7 cellular contexts compared by ENCODE assay signal in genomic region chr4:168877779-168878491, GRCh38.
DNase-seq lines count a peak whose midpoint lies in the region; ATAC-seq and TF ChIP-seq lines count a peak whose summit lies in the region.

No MANE protein-coding gene starts in this region.

- peaks cover 15% of the 10 kb centered on the region for H3K27me3 Mint-ChIP-seq in memory B cell

- H3K27ac ChIP-seq in testis, result peak overlapping the region in 1 of 2 donors; percentile 75

- TF ChIP-seq POLR2A in testis (IDR thresholded peaks at IDR 0.05), result no peak

- peak overlapping the region; percentile 78 for H3K4me3 Mint-ChIP-seq in memory B cell

- peak; percentile 68 for DNase-seq in NCI-H1092 treated with DMSO at 0.1 percent for 48 hours (lab: John Stamatoyannopoulos, UW)
- DNase-seq in cerebellum (ENCODE audit: low spot score), result peak; percentile 36
- DNase-seq in memory B cell (ENCODE audit: low spot score in 2 of 2), result peak in 1 of 2 donors; percentile 12
- peak; percentile 41 for DNase-seq in testis
- no peak for DNase-seq in HAP-1 (ENCODE audit: low spot score in 2 of 2)

- intact Hi-C loops in testis (cut with DNase I; ENCODE audit: low total_unique reads), result no loop called here

- H3K4me1 ChIP-seq in testis, result peaks cover 12% of the 10 kb centered on the region
- no peaks in the 10 kb centered on the region for H3K4me1 ChIP-seq in HAP-1

- H3K9me3 ChIP-seq in testis, result no peaks in the 10 kb centered on the region
- H3K9me3 ChIP-seq in HAP-1, result no peaks in the 10 kb centered on the region

- H3K9me3 Mint-ChIP-seq in memory B cell, result no peaks in the 10 kb centered on the region

- no peak overlapping the region for H3K27ac Mint-ChIP-seq in memory B cell

- no peaks in the 10 kb centered on the region for H3K36me3 Mint-ChIP-seq in memory B cell

- H3K27me3 ChIP-seq in testis (no peaks in the 10 kb centered on the region), HAP-1 (ENCODE audit: low read depth) (no peaks in the 10 kb centered on the region)

- 21 to 58% methylated on average over 39 to 67 of the region's 99 CpGs for WGBS in testis, 2 donors

- H3K4me3 ChIP-seq in testis (peak overlapping the region; percentile 38 to 45), HAP-1 (no peak overlapping the region)

- in situ Hi-C loops in HAP-1 (cut with MboI; ENCODE audit: low sequenced_read_pairs), result no loop called here

- ATAC-seq in GM19025 (IDR thresholded peaks at IDR 0.05; ENCODE audit: low read depth, unreplicated experiment) (peak; percentile 32), memory B cell (ENCODE audit: low read depth) (peak; percentile 51), GM18861 (IDR thresholded peaks at IDR 0.05; ENCODE audit: unreplicated experiment) (no peak)

- no peak for TF ChIP-seq CTCF in testis (IDR thresholded peaks at IDR 0.05)

- H3K4me1 Mint-ChIP-seq in memory B cell, result peaks cover 11% of the 10 kb centered on the region

- H3K36me3 ChIP-seq in testis (ENCODE audit: low read depth, missing control alignments) (no peaks in the 10 kb centered on the region), HAP-1 (replicated peaks) (peaks cover 24% of the 10 kb centered on the region)

Comparison
In these comparisons a context has a peak if more than half of its experiments do, and no peak if none do; other contexts are left out.
1. DNase-seq: peak in NCI-H1092 treated with DMSO at 0.1 percent for 48 hours (single experiment), cerebellum (single experiment) and testis (single experiment); none in HAP-1 (0 of 2).